18 cellular contexts compared by ENCODE assay signal in genomic region chr10:36681751-36682633, GRCh38.
A peak's percentile ranks its signal among the peaks of the same experiment; 100 is the strongest.
DNase-seq lines count a peak whose midpoint lies in the region; ATAC-seq and TF ChIP-seq lines count a peak whose summit lies in the region.
"Had no signal": no experiment of that assay in that cellular context is flagged by ENCODE, and none has a peak within 500 bp of the region (broad histone marks: within the 10 kb centered on the region; RNA-seq: fewer than 3 reads in every experiment).

No MANE protein-coding gene starts in this region.

- peaks cover 29% of the 10 kb centered on the region for H3K4me1 Mint-ChIP-seq in progenitor cell of endocrine pancreas (ENCODE audit: low read depth)
- H3K4me1 Mint-ChIP-seq: activated naive CD8-positive, alpha-beta T cell treated with anti-CD3 and anti-CD28 coated beads, Interleukin-2, amount 50 U/mL, for 24 hours had no signal

- no peaks in the 10 kb centered on the region for H3K36me3 ChIP-seq in aorta (ENCODE audit: control insufficient read depth in 1 of 2, insufficient read depth in 2 of 2, low read length in 1 of 2)

- intact Hi-C loops in aorta (cut with DNase I), result no loop called here

- 83 to 85% methylated on average over 4 of the region's 4 CpGs for WGBS in aorta, 2 donors

- no peaks in the 10 kb centered on the region for H3K27me3 ChIP-seq in aorta (ENCODE audit: control insufficient read depth in 1 of 2, insufficient read depth in 2 of 2, low read length in 1 of 2)

- H3K4me3 ChIP-seq in fibroblast of the aortic adventitia (ENCODE audit: low read depth, low read length), result no peak overlapping the region
- H3K4me3 ChIP-seq in aorta (ENCODE audit: low read length in 2 of 2), result no peak overlapping the region
- H3K4me3 ChIP-seq: GM12878 had no signal

- H3K4me1 ChIP-seq in aorta (ENCODE audit: control insufficient read depth in 1 of 2, insufficient read depth in 2 of 2, low read length in 2 of 2), result no peaks in the 10 kb centered on the region
- H3K4me1 ChIP-seq: parathyroid adenoma had no signal

- ATAC-seq in aorta (ENCODE audit: low FRiP score) (no peak), GM18517 (IDR thresholded peaks at IDR 0.05; ENCODE audit: unreplicated experiment) (no peak)
- ATAC-seq: activated naive CD8-positive, alpha-beta T cell treated with anti-CD3 and anti-CD28 coated beads, Interleukin-2, amount 50 U/mL, for 24 hours; CD8-positive, alpha-beta T cell; GM12878; left cardiac atrium had no signal

- TF ChIP-seq CTCF in fibroblast of the aortic adventitia (IDR thresholded peaks at IDR 0.05; ENCODE audit: insufficient read depth, low read length) (no peak), progenitor cell of endocrine pancreas (IDR thresholded peaks at IDR 0.05; ENCODE audit: unreplicated experiment) (no peak)

- no peak overlapping the region for H3K27ac ChIP-seq in aorta (ENCODE audit: low read depth in 1 of 2, low read length in 2 of 2)
- H3K27ac ChIP-seq: parathyroid adenoma had no signal

- H3K9me3 ChIP-seq in aorta (ENCODE audit: control insufficient read depth, low read length), result no peaks in the 10 kb centered on the region

- H3K9me3 Mint-ChIP-seq in progenitor cell of endocrine pancreas (ENCODE audit: low read depth), result peaks cover 5% of the 10 kb centered on the region
- H3K9me3 Mint-ChIP-seq: CD8-positive, alpha-beta T cell had no signal

- no peaks in the 10 kb centered on the region for H3K27me3 Mint-ChIP-seq in progenitor cell of endocrine pancreas
- H3K27me3 Mint-ChIP-seq: activated naive CD8-positive, alpha-beta T cell treated with anti-CD3 and anti-CD28 coated beads, Interleukin-2, amount 50 U/mL, for 24 hours had no signal

- no peaks in the 10 kb centered on the region for H3K36me3 Mint-ChIP-seq in progenitor cell of endocrine pancreas (ENCODE audit: insufficient read depth)
- H3K36me3 Mint-ChIP-seq: CD8-positive, alpha-beta T cell had no signal

- peak; percentile 30 for DNase-seq in ELF-1 (ENCODE audit: low read depth, low spot score)
- DNase-seq in HuH-7.5 (ENCODE audit: low spot score), result peak; percentile 11
- peak; percentile 31 for DNase-seq in fibroblast of the aortic adventitia (ENCODE audit: low read depth)
- no peak for DNase-seq in progenitor cell of endocrine pancreas (ENCODE audit: low spot score, unreplicated experiment)
- DNase-seq in aorta, result no peak
- DNase-seq in stimulated activated CD4-positive, alpha-beta T cell treated with anti-CD3 and anti-CD28 coated beads, Interleukin-1b, Interleukin-23, amount 100 ng/mL, for 48 hours, result no peak
- DNase-seq: activated CD4-positive, alpha-beta T cell treated with anti-CD3 and anti-CD28 coated beads, Interleukin-2, amount 50 U/mL, for 4 hours; activated CD8-positive, alpha-beta memory T cell treated with anti-CD3 and anti-CD28 coated beads, Interleukin-2, amount 50 U/mL, for 48 hours; activated naive CD8-positive, alpha-beta T cell treated with anti-CD3 and anti-CD28 coated beads, Interleukin-2, amount 50 U/mL, for 24 hours; CD8-positive, alpha-beta T cell; DMS53; left cardiac atrium; NCI-H1417 treated with DMSO at 0.1 percent for 48 hours; RPMI8226; substantia nigra had no signal

- peak overlapping the region; percentile 95 for H3K27ac Mint-ChIP-seq in progenitor cell of endocrine pancreas
- H3K27ac Mint-ChIP-seq: activated naive CD8-positive, alpha-beta T cell treated with anti-CD3 and anti-CD28 coated beads, Interleukin-2, amount 50 U/mL, for 24 hours; CD8-positive, alpha-beta T cell had no signal

- no peak overlapping the region for H3K4me3 Mint-ChIP-seq in progenitor cell of endocrine pancreas (ENCODE audit: low read depth)
- H3K4me3 Mint-ChIP-seq: activated naive CD8-positive, alpha-beta T cell treated with anti-CD3 and anti-CD28 coated beads, Interleukin-2, amount 50 U/mL, for 24 hours; CD8-positive, alpha-beta T cell had no signal

Comparison
In these comparisons a context has a peak if more than half of its experiments do, and no peak if none do; other contexts are left out.
1. DNase-seq: peak in ELF-1 (single experiment), HuH-7.5 (single experiment) and fibroblast of the aortic adventitia (single experiment); none in progenitor cell of endocrine pancreas (single experiment), aorta (0 of 2) and stimulated activated CD4-positive, alpha-beta T cell treated with anti-CD3 and anti-CD28 coated beads, Interleukin-1b, Interleukin-23, amount 100 ng/mL, for 48 hours (single experiment).